ENCODE assay signal across 8 cellular contexts in genomic region chr17:7704601-7705268, GRCh38. TPM values are rescaled to one million over a fixed set of nuclear protein-coding genes. Genes with fewer than 3 reads are reported as not detected.
DNase-seq lines count a peak whose midpoint lies in the region; ATAC-seq, FAIRE-seq and TF ChIP-seq lines count a peak whose summit lies in the region.

TSS of gene EFNB3 (plus strand) at chr17:7705202. CDS start at chr17:7705599, 397 bp downstream.

- no peaks in the 10 kb centered on the region for H3K27me3 ChIP-seq in parathyroid adenoma (ENCODE audit: control insufficient read depth, insufficient read depth, low read length)

- peaks cover 65% of the 10 kb centered on the region for H3K27me3 Mint-ChIP-seq in T-helper 17 cell

- DNase-seq in GM03348 (ENCODE audit: low spot score) (peak; percentile 56), T-helper 17 cell (no peak), fibroblast of the aortic adventitia (ENCODE audit: low read depth) (peak; percentile 36), NCI-H2081 treated with DMSO at 0.1 percent for 48 hours (lab: John Stamatoyannopoulos, UW) (no peak), C1 segment of cervical spinal cord (lab: John Stamatoyannopoulos, UW) (no peak), GM19239 (ENCODE audit: insufficient read length, low spot score) (no peak)

- H3K9me3 ChIP-seq in T-helper 17 cell (ENCODE audit: control insufficient read depth, low read length, poor library complexity, severe bottlenecking) = no peaks in the 10 kb centered on the region
- H3K9me3 ChIP-seq in parathyroid adenoma (ENCODE audit: control insufficient read depth, low read length) = no peaks in the 10 kb centered on the region

- H3K36me3 Mint-ChIP-seq in T-helper 17 cell (ENCODE audit: low read depth) = peaks cover 18% of the 10 kb centered on the region

- ATAC-seq in T-helper 17 cell = peak; percentile 35

- H3K4me3 ChIP-seq in fibroblast of the aortic adventitia (ENCODE audit: low read depth, low read length) = peak within 1 kb of the TSS; percentile 66
- peak within 1 kb of the TSS; percentile 70 for H3K4me3 ChIP-seq in parathyroid adenoma (ENCODE audit: low read depth, low read length)

- H3K79me2 ChIP-seq in parathyroid adenoma = no peaks in the 10 kb centered on the region

- H3K4me1 ChIP-seq in parathyroid adenoma = no peaks in the 10 kb centered on the region

- H3K9ac ChIP-seq in parathyroid adenoma = peak within 1 kb of the TSS; percentile 46

- no peak for TF ChIP-seq CTCF in 22Rv1 (IDR thresholded peaks at IDR 0.05)
- TF ChIP-seq CTCF in fibroblast of the aortic adventitia (IDR thresholded peaks at IDR 0.05; ENCODE audit: insufficient read depth, low read length) = no peak
- no peak for TF ChIP-seq CTCF in parathyroid adenoma (IDR thresholded peaks at IDR 0.05)

- H3K27ac Mint-ChIP-seq in T-helper 17 cell = peak within 1 kb of the TSS; percentile 87

- H3K4me1 Mint-ChIP-seq in T-helper 17 cell = peaks cover 15% of the 10 kb centered on the region

- peak within 1 kb of the TSS; percentile 94 for H3K4me2 ChIP-seq in parathyroid adenoma (ENCODE audit: low read length)

- H3K4me3 Mint-ChIP-seq in T-helper 17 cell = peak within 1 kb of the TSS; percentile 82

- H3K36me3 ChIP-seq in parathyroid adenoma (ENCODE audit: control insufficient read depth, insufficient read depth, low read length) = no peaks in the 10 kb centered on the region

- peak within 1 kb of the TSS; percentile 96 for H2AFZ ChIP-seq in parathyroid adenoma

- no peak for FAIRE-seq in GM19239 (lab: Jason Lieb, UNC)

- H3K27ac ChIP-seq in 22Rv1 (peak within 1 kb of the TSS; percentile 41), parathyroid adenoma (no peak within 1 kb of the TSS)

RNA-seq across cellular contexts. Expression of gene EFNB3, which starts in this region (rescaled TPM):
- total RNA-seq in T-helper 17 cell (not detected), fibroblast of the aortic adventitia (ENCODE audit: low replicate concordance) (0.90 and 3.9 TPM in 2 replicates)

Comparison
In these comparisons a context has a peak if more than half of its experiments do, and no peak if none do; other contexts are left out.
1. Peak in ATAC-seq in T-helper 17 cell; RNA of the gene not detected or under 1 TPM.
2. DNase-seq: peak in GM03348 (single experiment) and fibroblast of the aortic adventitia (single experiment); none in T-helper 17 cell (0 of 3), NCI-H2081 treated with DMSO at 0.1 percent for 48 hours (single experiment), C1 segment of cervical spinal cord (0 of 14) and GM19239 (single experiment).